20 cellular contexts compared by ENCODE assay signal in genomic region chr17:10705727-10706126, GRCh38.
"Had no signal": no experiment of that assay in that cellular context is flagged by ENCODE, and none has a peak within 500 bp of the region (broad histone marks: within the 10 kb centered on the region; RNA-seq: fewer than 3 reads in every experiment).

No MANE protein-coding gene starts in this region.

- H3K9me3 ChIP-seq: breast epithelium, heart left ventricle, lower lobe of right lung, prostate gland, transverse colon had no signal

- DNase-seq: activated B cell treated with CpG ODN at 0.5 μM for 24 hours; activated CD8-positive, alpha-beta memory T cell treated with anti-CD3 and anti-CD28 coated beads, Interleukin-2, amount 50 U/mL, for 48 hours; aorta; effector memory CD4-positive, alpha-beta T cell; heart left ventricle; lower lobe of right lung; right cardiac atrium; SIG-M5; stimulated activated CD4-positive, alpha-beta T cell treated with anti-CD3 and anti-CD28 coated beads, Interleukin-15, amount 100 ng/mL, for 24 hours; stimulated activated CD4-positive, alpha-beta T cell treated with anti-CD3 and anti-CD28 coated beads, Interleukin-4, amount 100 ng/mL, for 1 hour; stimulated activated naive CD4-positive, alpha-beta T cell; T-helper 2 cell; transverse colon had no signal

- H3K27me3 Mint-ChIP-seq: activated B cell treated with CpG ODN at 0.5 μM for 24 hours; activated T-helper 17 cell treated with anti-CD3 and anti-CD28 coated beads, Interleukin-2, amount 50 U/mL, for 72 hours; dendritic cell treated with granulocyte-macrophage colony-stimulating factor and Interleukin-4, amounts not matched to agents 40 ng/mL and 50 ng/mL, for 4 days had no signal

- H3K4me3 ChIP-seq: breast epithelium, heart left ventricle, lower lobe of right lung, prostate gland, skin epidermis, transverse colon had no signal

- H3K9me3 Mint-ChIP-seq: activated B cell treated with CpG ODN at 0.5 μM for 24 hours; activated T-helper 17 cell treated with anti-CD3 and anti-CD28 coated beads, Interleukin-2, amount 50 U/mL, for 72 hours; dendritic cell treated with granulocyte-macrophage colony-stimulating factor and Interleukin-4, amounts not matched to agents 40 ng/mL and 50 ng/mL, for 4 days; neural crest cell had no signal

- H3K4me3 Mint-ChIP-seq: activated B cell treated with CpG ODN at 0.5 μM for 24 hours; activated T-helper 17 cell treated with anti-CD3 and anti-CD28 coated beads, Interleukin-2, amount 50 U/mL, for 72 hours; dendritic cell treated with granulocyte-macrophage colony-stimulating factor and Interleukin-4, amounts not matched to agents 40 ng/mL and 50 ng/mL, for 4 days; neural crest cell had no signal

- H3K4me1 ChIP-seq: breast epithelium, prostate gland had no signal

- H3K36me3 ChIP-seq: breast epithelium had no signal

- ATAC-seq: activated T-helper 17 cell treated with anti-CD3 and anti-CD28 coated beads, Interleukin-2, amount 50 U/mL, for 72 hours; heart left ventricle; lower lobe of right lung; right cardiac atrium had no signal

- H3K27ac ChIP-seq: breast epithelium, epithelial cell of prostate, heart left ventricle, lower lobe of right lung, skin epidermis, transverse colon had no signal

- H3K27me3 ChIP-seq: breast epithelium, heart left ventricle, transverse colon had no signal

- H3K27ac Mint-ChIP-seq: activated B cell treated with CpG ODN at 0.5 μM for 24 hours; dendritic cell treated with granulocyte-macrophage colony-stimulating factor and Interleukin-4, amounts not matched to agents 40 ng/mL and 50 ng/mL, for 4 days had no signal
